35 cellular contexts compared by ENCODE assay signal in genomic region chr20:17385798-17386197, GRCh38.
"Had no signal": no experiment of that assay in that cellular context is flagged by ENCODE, and none has a peak within 500 bp of the region (broad histone marks: within the 10 kb centered on the region; RNA-seq: fewer than 3 reads in every experiment).

No MANE protein-coding gene starts in this region.

- H3K36me3 ChIP-seq: adrenal gland, brain microvascular endothelial cell, breast epithelium, cardiac muscle cell had no signal

- FAIRE-seq: astrocyte, TTC549 had no signal

- H3K4me3 ChIP-seq: adrenal gland, body of pancreas, breast epithelium, cardiac muscle cell had no signal

- H3K27me3 ChIP-seq: adrenal gland, body of pancreas, brain microvascular endothelial cell, cardiac muscle cell had no signal

- H3K27ac ChIP-seq: adrenal gland, body of pancreas, brain microvascular endothelial cell, breast epithelium, cardiac muscle cell, VCaP had no signal

- H3K4me1 ChIP-seq: adrenal gland, body of pancreas, breast epithelium had no signal

- ATAC-seq: activated CD8-positive, alpha-beta T cell treated with anti-CD3 and anti-CD28 coated beads for 36 hours; activated naive CD4-positive, alpha-beta T cell treated with anti-CD3 and anti-CD28 coated beads, Interleukin-2, amount 50 U/mL, for 72 hours; activated T-cell treated with anti-CD3 and anti-CD28 coated beads, Interleukin-2, amount 50 U/mL, for 4 hours; activated T-cell treated with anti-CD3 and anti-CD28 coated beads, Interleukin-2, amount 50 U/mL, for 72 hours; activated T-helper 17 cell treated with anti-CD3 and anti-CD28 coated beads, Interleukin-2, amount 50 U/mL, for 72 hours; body of pancreas had no signal

- DNase-seq: activated B cell treated with CpG ODN at 0.5 μM for 24 hours; activated CD4-positive, alpha-beta memory T cell treated with anti-CD3 and anti-CD28 coated beads for 36 hours; activated CD4-positive, alpha-beta T cell treated with anti-CD3 and anti-CD28 coated beads for 4 hours; activated CD4-positive, alpha-beta T cell treated with anti-CD3 and anti-CD28 coated beads, Interleukin-2, amount 10 ng/mL, durations not matched to agents 24 days and 14 days; activated CD4-positive, alpha-beta T cell treated with anti-CD3 and anti-CD28 coated beads, Interleukin-2, amount 50 U/mL, for 1 hour; activated CD4-positive, alpha-beta T cell treated with anti-CD3 and anti-CD28 coated beads, Interleukin-2, amount 50 U/mL, for 4 hours; activated CD4-positive, CD25-positive, alpha-beta regulatory T cell treated with anti-CD3 and anti-CD28 coated beads, Interleukin-2, amount 50 U/mL, for 72 hours; activated CD8-positive, alpha-beta memory T cell treated with anti-CD3 and anti-CD28 coated beads, Interleukin-2, amount 50 U/mL, for 4 hours; activated CD8-positive, alpha-beta T cell treated with anti-CD3 and anti-CD28 coated beads for 36 hours; activated effector memory CD4-positive, alpha-beta T cell treated with anti-CD3 and anti-CD28 coated beads, Interleukin-2, amount 50 U/mL, for 16 hours; activated gamma-delta T cell treated with Interleukin-2 at 50 U/mL for 16 hours; activated naive CD4-positive, alpha-beta T cell; activated naive CD4-positive, alpha-beta T cell treated with anti-CD3 and anti-CD28 coated beads for 36 hours; activated naive CD4-positive, alpha-beta T cell treated with anti-CD3 and anti-CD28 coated beads, Interleukin-2, amount 50 U/mL, for 16 hours; activated naive CD8-positive, alpha-beta T cell treated with anti-CD3 and anti-CD28 coated beads for 36 hours; activated T-cell treated with anti-CD3 and anti-CD28 coated beads for 4 hours; activated T-cell treated with anti-CD3 and anti-CD28 coated beads, Interleukin-2, amount 50 U/mL, for 1 hour; activated T-cell treated with anti-CD3 and anti-CD28 coated beads, Interleukin-2, amount 50 U/mL, for 4 hours; activated T-cell treated with anti-CD3 and anti-CD28 coated beads, Interleukin-2, amount 50 U/mL, for 72 hours; adrenal gland; amniotic stem cell; aorta; body of pancreas; brain microvascular endothelial cell; caudate nucleus; cerebellar nuclear complex; T-helper 2 cell; T-helper 9 cell had no signal

- H3K9me3 ChIP-seq: adrenal gland, body of pancreas, breast epithelium had no signal
